ENCODE assay signal across 1 cellular context in the genomic region with DNA sequence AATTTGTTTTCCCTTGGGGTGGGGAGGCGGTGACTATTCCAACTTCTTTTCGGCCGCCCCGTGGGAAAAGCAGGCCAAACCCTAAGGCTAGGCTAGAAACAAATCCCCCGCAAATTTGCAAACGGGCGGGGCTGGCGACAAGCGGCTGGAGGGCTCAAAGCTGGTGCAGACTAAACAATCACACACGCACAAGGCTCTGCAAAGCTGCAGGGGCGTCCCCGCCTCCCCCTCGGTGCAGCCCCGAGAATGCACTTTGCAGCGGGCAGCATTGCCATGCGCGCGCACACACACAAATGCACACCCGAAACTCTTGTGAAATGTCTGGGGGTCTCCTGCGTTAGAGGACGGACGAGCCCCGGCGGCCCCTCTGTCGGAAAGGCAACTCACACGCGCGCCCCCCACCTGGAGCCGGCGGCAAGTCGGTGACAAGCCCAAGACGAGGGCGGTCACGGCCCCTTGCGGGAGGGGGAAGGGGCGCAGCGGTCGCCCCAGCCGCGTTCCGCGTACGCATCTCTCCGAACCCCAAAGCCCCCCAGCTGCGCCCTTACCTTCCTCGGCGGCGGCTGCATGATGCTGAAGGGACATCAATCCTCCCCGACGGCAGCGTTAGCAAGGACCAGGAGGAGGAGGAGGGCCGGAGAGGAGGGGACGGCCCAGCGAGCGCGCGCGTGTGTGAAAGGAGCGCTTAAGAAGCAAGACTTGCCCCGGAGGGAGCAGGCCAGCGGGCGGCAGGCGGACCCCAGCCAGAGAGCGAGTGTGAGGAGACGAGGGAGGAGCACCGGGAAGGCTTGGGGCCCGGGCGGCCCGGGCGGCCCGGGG.
A peak's percentile ranks its signal among the peaks of the same experiment; 100 is the strongest.
TF ChIP-seq lines count a peak whose summit lies in the region.

No MANE protein-coding gene starts in this region.

TF ChIP-seq in K562, 482 proteins besides CTCF, POLR2A, EP300 and RAD21 (continued from another document and continues in another):
- TF ChIP-seq, protein P1, sequence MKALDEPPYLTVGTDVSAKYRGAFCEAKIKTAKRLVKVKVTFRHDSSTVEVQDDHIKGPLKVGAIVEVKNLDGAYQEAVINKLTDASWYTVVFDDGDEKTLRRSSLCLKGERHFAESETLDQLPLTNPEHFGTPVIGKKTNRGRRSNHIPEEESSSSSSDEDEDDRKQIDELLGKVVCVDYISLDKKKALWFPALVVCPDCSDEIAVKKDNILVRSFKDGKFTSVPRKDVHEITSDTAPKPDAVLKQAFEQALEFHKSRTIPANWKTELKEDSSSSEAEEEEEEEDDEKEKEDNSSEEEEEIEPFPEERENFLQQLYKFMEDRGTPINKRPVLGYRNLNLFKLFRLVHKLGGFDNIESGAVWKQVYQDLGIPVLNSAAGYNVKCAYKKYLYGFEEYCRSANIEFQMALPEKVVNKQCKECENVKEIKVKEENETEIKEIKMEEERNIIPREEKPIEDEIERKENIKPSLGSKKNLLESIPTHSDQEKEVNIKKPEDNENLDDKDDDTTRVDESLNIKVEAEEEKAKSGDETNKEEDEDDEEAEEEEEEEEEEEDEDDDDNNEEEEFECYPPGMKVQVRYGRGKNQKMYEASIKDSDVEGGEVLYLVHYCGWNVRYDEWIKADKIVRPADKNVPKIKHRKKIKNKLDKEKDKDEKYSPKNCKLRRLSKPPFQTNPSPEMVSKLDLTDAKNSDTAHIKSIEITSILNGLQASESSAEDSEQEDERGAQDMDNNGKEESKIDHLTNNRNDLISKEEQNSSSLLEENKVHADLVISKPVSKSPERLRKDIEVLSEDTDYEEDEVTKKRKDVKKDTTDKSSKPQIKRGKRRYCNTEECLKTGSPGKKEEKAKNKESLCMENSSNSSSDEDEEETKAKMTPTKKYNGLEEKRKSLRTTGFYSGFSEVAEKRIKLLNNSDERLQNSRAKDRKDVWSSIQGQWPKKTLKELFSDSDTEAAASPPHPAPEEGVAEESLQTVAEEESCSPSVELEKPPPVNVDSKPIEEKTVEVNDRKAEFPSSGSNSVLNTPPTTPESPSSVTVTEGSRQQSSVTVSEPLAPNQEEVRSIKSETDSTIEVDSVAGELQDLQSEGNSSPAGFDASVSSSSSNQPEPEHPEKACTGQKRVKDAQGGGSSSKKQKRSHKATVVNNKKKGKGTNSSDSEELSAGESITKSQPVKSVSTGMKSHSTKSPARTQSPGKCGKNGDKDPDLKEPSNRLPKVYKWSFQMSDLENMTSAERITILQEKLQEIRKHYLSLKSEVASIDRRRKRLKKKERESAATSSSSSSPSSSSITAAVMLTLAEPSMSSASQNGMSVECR (CRISPR knock-in tag; IDR thresholded peaks at IDR 0.05): peak; percentile 58
- TF ChIP-seq MEIS2 (IDR thresholded peaks at IDR 0.05; ENCODE audit: partially characterized antibody): peak; percentile 57
- TF ChIP-seq, protein P2, sequence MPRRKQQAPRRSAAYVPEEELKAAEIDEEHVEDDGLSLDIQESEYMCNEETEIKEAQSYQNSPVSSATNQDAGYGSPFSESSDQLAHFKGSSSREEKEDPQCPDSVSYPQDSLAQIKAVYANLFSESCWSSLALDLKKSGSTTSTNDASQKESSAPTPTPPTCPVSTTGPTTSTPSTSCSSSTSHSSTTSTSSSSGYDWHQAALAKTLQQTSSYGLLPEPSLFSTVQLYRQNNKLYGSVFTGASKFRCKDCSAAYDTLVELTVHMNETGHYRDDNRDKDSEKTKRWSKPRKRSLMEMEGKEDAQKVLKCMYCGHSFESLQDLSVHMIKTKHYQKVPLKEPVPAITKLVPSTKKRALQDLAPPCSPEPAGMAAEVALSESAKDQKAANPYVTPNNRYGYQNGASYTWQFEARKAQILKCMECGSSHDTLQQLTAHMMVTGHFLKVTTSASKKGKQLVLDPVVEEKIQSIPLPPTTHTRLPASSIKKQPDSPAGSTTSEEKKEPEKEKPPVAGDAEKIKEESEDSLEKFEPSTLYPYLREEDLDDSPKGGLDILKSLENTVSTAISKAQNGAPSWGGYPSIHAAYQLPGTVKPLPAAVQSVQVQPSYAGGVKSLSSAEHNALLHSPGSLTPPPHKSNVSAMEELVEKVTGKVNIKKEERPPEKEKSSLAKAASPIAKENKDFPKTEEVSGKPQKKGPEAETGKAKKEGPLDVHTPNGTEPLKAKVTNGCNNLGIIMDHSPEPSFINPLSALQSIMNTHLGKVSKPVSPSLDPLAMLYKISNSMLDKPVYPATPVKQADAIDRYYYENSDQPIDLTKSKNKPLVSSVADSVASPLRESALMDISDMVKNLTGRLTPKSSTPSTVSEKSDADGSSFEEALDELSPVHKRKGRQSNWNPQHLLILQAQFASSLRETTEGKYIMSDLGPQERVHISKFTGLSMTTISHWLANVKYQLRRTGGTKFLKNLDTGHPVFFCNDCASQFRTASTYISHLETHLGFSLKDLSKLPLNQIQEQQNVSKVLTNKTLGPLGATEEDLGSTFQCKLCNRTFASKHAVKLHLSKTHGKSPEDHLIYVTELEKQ (CRISPR knock-in tag; IDR thresholded peaks at IDR 0.05): no peak
- TF ChIP-seq ZNF347 (CRISPR knock-in tag; IDR thresholded peaks at IDR 0.05; ENCODE audit: low read depth): no peak
- peak; percentile 23; the same call in 1 of the 2 replicates for TF ChIP-seq NR2C2 (CRISPR knock-in tag; IDR thresholded peaks at IDR 0.05)
- TF ChIP-seq NR2C2 (tag; IDR thresholded peaks at IDR 0.05): no peak
- TF ChIP-seq, protein P3, sequence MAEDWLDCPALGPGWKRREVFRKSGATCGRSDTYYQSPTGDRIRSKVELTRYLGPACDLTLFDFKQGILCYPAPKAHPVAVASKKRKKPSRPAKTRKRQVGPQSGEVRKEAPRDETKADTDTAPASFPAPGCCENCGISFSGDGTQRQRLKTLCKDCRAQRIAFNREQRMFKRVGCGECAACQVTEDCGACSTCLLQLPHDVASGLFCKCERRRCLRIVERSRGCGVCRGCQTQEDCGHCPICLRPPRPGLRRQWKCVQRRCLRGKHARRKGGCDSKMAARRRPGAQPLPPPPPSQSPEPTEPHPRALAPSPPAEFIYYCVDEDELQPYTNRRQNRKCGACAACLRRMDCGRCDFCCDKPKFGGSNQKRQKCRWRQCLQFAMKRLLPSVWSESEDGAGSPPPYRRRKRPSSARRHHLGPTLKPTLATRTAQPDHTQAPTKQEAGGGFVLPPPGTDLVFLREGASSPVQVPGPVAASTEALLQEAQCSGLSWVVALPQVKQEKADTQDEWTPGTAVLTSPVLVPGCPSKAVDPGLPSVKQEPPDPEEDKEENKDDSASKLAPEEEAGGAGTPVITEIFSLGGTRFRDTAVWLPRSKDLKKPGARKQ (CRISPR knock-in tag; IDR thresholded peaks at IDR 0.05): no peak
- TF ChIP-seq, protein P4, sequence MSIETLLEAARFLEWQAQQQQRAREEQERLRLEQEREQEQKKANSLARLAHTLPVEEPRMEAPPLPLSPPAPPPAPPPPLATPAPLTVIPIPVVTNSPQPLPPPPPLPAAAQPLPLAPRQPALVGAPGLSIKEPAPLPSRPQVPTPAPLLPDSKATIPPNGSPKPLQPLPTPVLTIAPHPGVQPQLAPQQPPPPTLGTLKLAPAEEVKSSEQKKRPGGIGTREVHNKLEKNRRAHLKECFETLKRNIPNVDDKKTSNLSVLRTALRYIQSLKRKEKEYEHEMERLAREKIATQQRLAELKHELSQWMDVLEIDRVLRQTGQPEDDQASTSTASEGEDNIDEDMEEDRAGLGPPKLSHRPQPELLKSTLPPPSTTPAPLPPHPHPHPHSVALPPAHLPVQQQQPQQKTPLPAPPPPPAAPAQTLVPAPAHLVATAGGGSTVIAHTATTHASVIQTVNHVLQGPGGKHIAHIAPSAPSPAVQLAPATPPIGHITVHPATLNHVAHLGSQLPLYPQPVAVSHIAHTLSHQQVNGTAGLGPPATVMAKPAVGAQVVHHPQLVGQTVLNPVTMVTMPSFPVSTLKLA (conservative IDR thresholded peaks at IDR 0.05): 0 out of 4 replicates have a peak, but pooled peaks of 1 of the 2 experiments have one; percentile 22
- TF ChIP-seq NFYB (IDR thresholded peaks at IDR 0.05; ENCODE audit: extremely low read depth, insufficient read length): no peak
- TF ChIP-seq, protein P5, sequence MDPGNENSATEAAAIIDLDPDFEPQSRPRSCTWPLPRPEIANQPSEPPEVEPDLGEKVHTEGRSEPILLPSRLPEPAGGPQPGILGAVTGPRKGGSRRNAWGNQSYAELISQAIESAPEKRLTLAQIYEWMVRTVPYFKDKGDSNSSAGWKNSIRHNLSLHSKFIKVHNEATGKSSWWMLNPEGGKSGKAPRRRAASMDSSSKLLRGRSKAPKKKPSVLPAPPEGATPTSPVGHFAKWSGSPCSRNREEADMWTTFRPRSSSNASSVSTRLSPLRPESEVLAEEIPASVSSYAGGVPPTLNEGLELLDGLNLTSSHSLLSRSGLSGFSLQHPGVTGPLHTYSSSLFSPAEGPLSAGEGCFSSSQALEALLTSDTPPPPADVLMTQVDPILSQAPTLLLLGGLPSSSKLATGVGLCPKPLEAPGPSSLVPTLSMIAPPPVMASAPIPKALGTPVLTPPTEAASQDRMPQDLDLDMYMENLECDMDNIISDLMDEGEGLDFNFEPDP (CRISPR knock-in tag; IDR thresholded peaks at IDR 0.05): no peak
- 0 out of 2 replicates have a peak, but pooled peaks have one; percentile 35 for TF ChIP-seq FOXP1 (CRISPR knock-in tag; IDR thresholded peaks at IDR 0.05)
- TF ChIP-seq ZNF124 (CRISPR knock-in tag; IDR thresholded peaks at IDR 0.05): no peak
- TF ChIP-seq, protein P6, sequence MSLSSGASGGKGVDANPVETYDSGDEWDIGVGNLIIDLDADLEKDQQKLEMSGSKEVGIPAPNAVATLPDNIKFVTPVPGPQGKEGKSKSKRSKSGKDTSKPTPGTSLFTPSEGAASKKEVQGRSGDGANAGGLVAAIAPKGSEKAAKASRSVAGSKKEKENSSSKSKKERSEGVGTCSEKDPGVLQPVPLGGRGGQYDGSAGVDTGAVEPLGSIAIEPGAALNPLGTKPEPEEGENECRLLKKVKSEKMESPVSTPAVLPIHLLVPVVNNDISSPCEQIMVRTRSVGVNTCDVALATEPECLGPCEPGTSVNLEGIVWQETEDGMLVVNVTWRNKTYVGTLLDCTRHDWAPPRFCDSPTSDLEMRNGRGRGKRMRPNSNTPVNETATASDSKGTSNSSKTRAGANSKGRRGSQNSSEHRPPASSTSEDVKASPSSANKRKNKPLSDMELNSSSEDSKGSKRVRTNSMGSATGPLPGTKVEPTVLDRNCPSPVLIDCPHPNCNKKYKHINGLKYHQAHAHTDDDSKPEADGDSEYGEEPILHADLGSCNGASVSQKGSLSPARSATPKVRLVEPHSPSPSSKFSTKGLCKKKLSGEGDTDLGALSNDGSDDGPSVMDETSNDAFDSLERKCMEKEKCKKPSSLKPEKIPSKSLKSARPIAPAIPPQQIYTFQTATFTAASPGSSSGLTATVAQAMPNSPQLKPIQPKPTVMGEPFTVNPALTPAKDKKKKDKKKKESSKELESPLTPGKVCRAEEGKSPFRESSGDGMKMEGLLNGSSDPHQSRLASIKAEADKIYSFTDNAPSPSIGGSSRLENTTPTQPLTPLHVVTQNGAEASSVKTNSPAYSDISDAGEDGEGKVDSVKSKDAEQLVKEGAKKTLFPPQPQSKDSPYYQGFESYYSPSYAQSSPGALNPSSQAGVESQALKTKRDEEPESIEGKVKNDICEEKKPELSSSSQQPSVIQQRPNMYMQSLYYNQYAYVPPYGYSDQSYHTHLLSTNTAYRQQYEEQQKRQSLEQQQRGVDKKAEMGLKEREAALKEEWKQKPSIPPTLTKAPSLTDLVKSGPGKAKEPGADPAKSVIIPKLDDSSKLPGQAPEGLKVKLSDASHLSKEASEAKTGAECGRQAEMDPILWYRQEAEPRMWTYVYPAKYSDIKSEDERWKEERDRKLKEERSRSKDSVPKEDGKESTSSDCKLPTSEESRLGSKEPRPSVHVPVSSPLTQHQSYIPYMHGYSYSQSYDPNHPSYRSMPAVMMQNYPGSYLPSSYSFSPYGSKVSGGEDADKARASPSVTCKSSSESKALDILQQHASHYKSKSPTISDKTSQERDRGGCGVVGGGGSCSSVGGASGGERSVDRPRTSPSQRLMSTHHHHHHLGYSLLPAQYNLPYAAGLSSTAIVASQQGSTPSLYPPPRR (CRISPR knock-in tag; IDR thresholded peaks at IDR 0.05; ENCODE audit: borderline replicate concordance): 0 out of 2 replicates have a peak, but pooled peaks have one; percentile 51
- TF ChIP-seq SMAD2 (IDR thresholded peaks at IDR 0.05; ENCODE audit: low read depth, low read length): no peak
- TF ChIP-seq CBX2 (IDR thresholded peaks at IDR 0.05; ENCODE audit: insufficient read depth, low read length, poor library complexity, severe bottlenecking): no peak
- TF ChIP-seq ZNF830 (CRISPR knock-in tag; IDR thresholded peaks at IDR 0.05): 0 out of 2 replicates have a peak, but pooled peaks have one; percentile 31
- no peak for TF ChIP-seq DDX20 (tag; IDR thresholded peaks at IDR 0.05; ENCODE audit: low read depth)
- TF ChIP-seq PHF21A (IDR thresholded peaks at IDR 0.05; ENCODE audit: borderline replicate concordance, low read depth): peak; percentile 22; the same call in 1 of the 2 replicates
- no peak for TF ChIP-seq TBL1XR1 (IDR thresholded peaks at IDR 0.05; ENCODE audit: low read length in 2 of 2)
- TF ChIP-seq PCBP1 (IDR thresholded peaks at IDR 0.05; ENCODE audit: low read depth, low read length, poor library complexity, severe bottlenecking): peak; percentile 82
- TF ChIP-seq SMARCA5 (IDR thresholded peaks at IDR 0.05): no peak
- TF ChIP-seq ZNF766 (CRISPR knock-in tag; conservative IDR thresholded peaks at IDR 0.05): no peak
- peak; percentile 32 for TF ChIP-seq RBBP5 (IDR thresholded peaks at IDR 0.05; ENCODE audit: borderline replicate concordance, insufficient read depth, low read length, poor library complexity, severe bottlenecking)
- TF ChIP-seq, protein P7, sequence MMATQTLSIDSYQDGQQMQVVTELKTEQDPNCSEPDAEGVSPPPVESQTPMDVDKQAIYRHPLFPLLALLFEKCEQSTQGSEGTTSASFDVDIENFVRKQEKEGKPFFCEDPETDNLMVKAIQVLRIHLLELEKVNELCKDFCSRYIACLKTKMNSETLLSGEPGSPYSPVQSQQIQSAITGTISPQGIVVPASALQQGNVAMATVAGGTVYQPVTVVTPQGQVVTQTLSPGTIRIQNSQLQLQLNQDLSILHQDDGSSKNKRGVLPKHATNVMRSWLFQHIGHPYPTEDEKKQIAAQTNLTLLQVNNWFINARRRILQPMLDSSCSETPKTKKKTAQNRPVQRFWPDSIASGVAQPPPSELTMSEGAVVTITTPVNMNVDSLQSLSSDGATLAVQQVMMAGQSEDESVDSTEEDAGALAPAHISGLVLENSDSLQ (IDR thresholded peaks at IDR 0.05): peak; percentile 20; the same call in 1 of the 2 replicates
- no peak for TF ChIP-seq ZNF644 (tag; IDR thresholded peaks at IDR 0.05; ENCODE audit: low read depth)
- peak; percentile 75 for TF ChIP-seq NFIC (IDR thresholded peaks at IDR 0.05)
- TF ChIP-seq KAT2B (IDR thresholded peaks at IDR 0.05; ENCODE audit: low read depth, low read length): no peak
- TF ChIP-seq NRF1 (conservative IDR thresholded peaks at IDR 0.05 in 1 of 2, IDR thresholded peaks at IDR 0.05 in 1 of 2): peak; percentile 51 to 55
- TF ChIP-seq, protein P8, sequence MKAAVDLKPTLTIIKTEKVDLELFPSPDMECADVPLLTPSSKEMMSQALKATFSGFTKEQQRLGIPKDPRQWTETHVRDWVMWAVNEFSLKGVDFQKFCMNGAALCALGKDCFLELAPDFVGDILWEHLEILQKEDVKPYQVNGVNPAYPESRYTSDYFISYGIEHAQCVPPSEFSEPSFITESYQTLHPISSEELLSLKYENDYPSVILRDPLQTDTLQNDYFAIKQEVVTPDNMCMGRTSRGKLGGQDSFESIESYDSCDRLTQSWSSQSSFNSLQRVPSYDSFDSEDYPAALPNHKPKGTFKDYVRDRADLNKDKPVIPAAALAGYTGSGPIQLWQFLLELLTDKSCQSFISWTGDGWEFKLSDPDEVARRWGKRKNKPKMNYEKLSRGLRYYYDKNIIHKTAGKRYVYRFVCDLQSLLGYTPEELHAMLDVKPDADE (conservative IDR thresholded peaks at IDR 0.05; ENCODE audit: control insufficient read depth, low read depth, low read length): peak; percentile 4; the same call in 1 of the 2 replicates
- TF ChIP-seq ZNF143 (CRISPR knock-in tag; IDR thresholded peaks at IDR 0.05): 0 out of 2 replicates have a peak, but pooled peaks have one; percentile 31
- no peak for TF ChIP-seq JUNB (CRISPR knock-in tag; conservative IDR thresholded peaks at IDR 0.05)
- no peak for TF ChIP-seq LEF1 (IDR thresholded peaks at IDR 0.05)
- peak; percentile 39; the same call in 1 of the 2 replicates for TF ChIP-seq RBFOX2 (IDR thresholded peaks at IDR 0.05; ENCODE audit: low read depth, low read length)
